1 cellular context compared by ENCODE assay signal in the genomic region with DNA sequence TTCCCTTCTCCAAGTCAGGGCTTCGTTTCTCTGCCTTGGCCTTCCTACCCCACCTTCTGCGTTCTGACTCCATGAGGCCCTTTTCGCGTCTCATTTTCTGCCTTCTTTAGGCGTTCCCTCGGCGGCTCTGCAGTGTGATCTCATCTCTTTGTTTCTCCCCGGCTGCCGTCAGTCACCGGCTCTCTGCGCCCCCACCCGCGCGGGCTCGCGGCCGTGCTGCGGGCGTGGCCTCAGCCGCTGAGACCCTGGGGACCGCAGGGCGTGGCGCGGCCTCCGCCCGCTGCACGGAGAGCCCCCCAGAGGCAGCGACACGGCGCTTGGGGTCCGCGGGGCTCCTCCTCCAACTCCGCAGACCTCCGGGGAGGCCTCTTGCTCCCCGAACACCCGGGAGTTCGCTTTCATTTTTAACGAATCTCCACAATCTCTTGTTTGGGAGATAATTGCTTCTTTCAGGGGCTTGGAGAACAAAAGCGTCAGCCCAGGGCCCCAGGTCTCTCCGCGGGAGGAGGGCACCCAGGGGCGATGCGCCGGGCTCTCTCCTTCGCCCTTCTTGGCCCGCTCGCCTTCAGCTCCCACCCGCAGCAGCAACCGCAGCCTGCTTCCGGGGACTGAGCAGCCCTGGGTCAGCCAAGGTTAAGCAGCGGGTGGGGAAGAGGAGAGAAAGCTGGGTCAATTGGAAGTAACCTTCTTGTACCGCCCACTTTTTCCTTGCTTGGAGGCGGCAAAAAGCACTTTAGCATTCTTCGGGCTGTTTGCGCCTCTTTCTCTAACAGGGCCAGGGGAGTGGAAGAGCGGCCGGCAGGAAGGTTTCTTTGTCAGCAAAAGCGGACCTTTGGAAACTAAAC.
TF ChIP-seq lines count a peak whose summit lies in the region.

No MANE protein-coding gene starts in this region.

TF ChIP-seq in HepG2, 621 proteins besides CTCF, POLR2A, EP300 and RAD21 (continued from another document and continues in another):
- TF ChIP-seq, protein P1, sequence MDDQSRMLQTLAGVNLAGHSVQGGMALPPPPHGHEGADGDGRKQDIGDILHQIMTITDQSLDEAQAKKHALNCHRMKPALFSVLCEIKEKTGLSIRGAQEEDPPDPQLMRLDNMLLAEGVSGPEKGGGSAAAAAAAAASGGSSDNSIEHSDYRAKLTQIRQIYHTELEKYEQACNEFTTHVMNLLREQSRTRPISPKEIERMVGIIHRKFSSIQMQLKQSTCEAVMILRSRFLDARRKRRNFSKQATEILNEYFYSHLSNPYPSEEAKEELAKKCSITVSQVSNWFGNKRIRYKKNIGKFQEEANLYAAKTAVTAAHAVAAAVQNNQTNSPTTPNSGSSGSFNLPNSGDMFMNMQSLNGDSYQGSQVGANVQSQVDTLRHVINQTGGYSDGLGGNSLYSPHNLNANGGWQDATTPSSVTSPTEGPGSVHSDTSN (CRISPR knock-in tag; IDR thresholded peaks at IDR 0.05; ENCODE audit: borderline replicate concordance): no peak
- TF ChIP-seq TFAP4 (IDR thresholded peaks at IDR 0.05; ENCODE audit: borderline replicate concordance, low read depth) (no peak), ZNF441 (CRISPR knock-in tag; IDR thresholded peaks at IDR 0.05; ENCODE audit: borderline replicate concordance) (no peak), MLXIP (CRISPR knock-in tag; IDR thresholded peaks at IDR 0.05; ENCODE audit: borderline replicate concordance) (no peak), ZNF737 (CRISPR knock-in tag; IDR thresholded peaks at IDR 0.05; ENCODE audit: borderline replicate concordance) (no peak), ZNF841 (CRISPR knock-in tag; IDR thresholded peaks at IDR 0.05; ENCODE audit: borderline replicate concordance) (no peak), CHD2 (IDR thresholded peaks at IDR 0.05; ENCODE audit: low read depth, low read length) (no peak), DDIT3 (CRISPR knock-in tag; IDR thresholded peaks at IDR 0.05) (no peak), SNAI1 (CRISPR knock-in tag; IDR thresholded peaks at IDR 0.05; ENCODE audit: borderline replicate concordance) (no peak), CREM (IDR thresholded peaks at IDR 0.05) (no peak), CREM (CRISPR knock-in tag; IDR thresholded peaks at IDR 0.05) (no peak), HNF4G (IDR thresholded peaks at IDR 0.05; ENCODE audit: borderline replicate concordance, low read depth, low read length) (no peak), HNF4G (CRISPR knock-in tag; IDR thresholded peaks at IDR 0.05; ENCODE audit: borderline replicate concordance, low read depth) (no peak), JUNB (CRISPR knock-in tag; IDR thresholded peaks at IDR 0.05; ENCODE audit: borderline replicate concordance) (no peak), HNRNPLL (IDR thresholded peaks at IDR 0.05; ENCODE audit: low read depth, low read length, poor library complexity, severe bottlenecking) (peak; percentile 57), TRAFD1 (CRISPR knock-in tag; IDR thresholded peaks at IDR 0.05; ENCODE audit: borderline replicate concordance) (no peak), SKI (IDR thresholded peaks at IDR 0.05; ENCODE audit: partially characterized antibody) (no peak), RXRB (CRISPR knock-in tag; IDR thresholded peaks at IDR 0.05; ENCODE audit: borderline replicate concordance) (no peak), ZNF75D (CRISPR knock-in tag; IDR thresholded peaks at IDR 0.05; ENCODE audit: borderline replicate concordance) (no peak), ZNF24 (IDR thresholded peaks at IDR 0.05) (no peak), ZFP36L1 (CRISPR knock-in tag; IDR thresholded peaks at IDR 0.05) (no peak), ZBTB26 (CRISPR knock-in tag; IDR thresholded peaks at IDR 0.05; ENCODE audit: borderline replicate concordance) (no peak), ZNF749 (CRISPR knock-in tag; IDR thresholded peaks at IDR 0.05; ENCODE audit: borderline replicate concordance) (no peak), NAIF1 (CRISPR knock-in tag; IDR thresholded peaks at IDR 0.05; ENCODE audit: borderline replicate concordance) (no peak), HDAC1 (CRISPR knock-in tag; IDR thresholded peaks at IDR 0.05) (no peak; the same call in 1 of the 2 replicates), SKIL (CRISPR knock-in tag; IDR thresholded peaks at IDR 0.05; ENCODE audit: borderline replicate concordance) (no peak), ZNF672 (CRISPR knock-in tag; IDR thresholded peaks at IDR 0.05) (no peak), KIAA2018 (CRISPR knock-in tag; IDR thresholded peaks at IDR 0.05; ENCODE audit: borderline replicate concordance) (no peak)
- TF ChIP-seq, protein P2, sequence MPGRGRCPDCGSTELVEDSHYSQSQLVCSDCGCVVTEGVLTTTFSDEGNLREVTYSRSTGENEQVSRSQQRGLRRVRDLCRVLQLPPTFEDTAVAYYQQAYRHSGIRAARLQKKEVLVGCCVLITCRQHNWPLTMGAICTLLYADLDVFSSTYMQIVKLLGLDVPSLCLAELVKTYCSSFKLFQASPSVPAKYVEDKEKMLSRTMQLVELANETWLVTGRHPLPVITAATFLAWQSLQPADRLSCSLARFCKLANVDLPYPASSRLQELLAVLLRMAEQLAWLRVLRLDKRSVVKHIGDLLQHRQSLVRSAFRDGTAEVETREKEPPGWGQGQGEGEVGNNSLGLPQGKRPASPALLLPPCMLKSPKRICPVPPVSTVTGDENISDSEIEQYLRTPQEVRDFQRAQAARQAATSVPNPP (CRISPR knock-in tag; IDR thresholded peaks at IDR 0.05): no peak
